Comparison of ENCODE assay signal across 18 cellular contexts in genomic region chrX:51902651-51903050, GRCh38. TPM values are rescaled to one million over a fixed set of nuclear protein-coding genes. Genes with fewer than 3 reads are reported as not detected.
DNase-seq lines count a peak whose midpoint lies in the region; ATAC-seq, FAIRE-seq and TF ChIP-seq lines count a peak whose summit lies in the region.
"Had no signal": no experiment of that assay in that cellular context is flagged by ENCODE, and none has a peak within 500 bp of the region (broad histone marks: within the 10 kb centered on the region; RNA-seq: fewer than 3 reads in every experiment).

No MANE protein-coding gene starts in this region.

- no peak overlapping the region for H3K4me2 ChIP-seq in mesendoderm (ENCODE audit: low read length)
- H3K4me2 ChIP-seq: BLaER1 treated with 17β-estradiol and CSF1 and Interleukin-3, amounts not matched to agents 10 nM and 100 nM; PC-9 had no signal

- H3K27ac ChIP-seq in RWPE2 (ENCODE audit: poor library complexity, severe bottlenecking) (no peak overlapping the region), mesendoderm (ENCODE audit: low read depth, low read length) (no peak overlapping the region)
- H3K27ac ChIP-seq: BLaER1 treated with 17β-estradiol and CSF1 and Interleukin-3, amounts not matched to agents 10 nM and 100 nM; PC-9; SJSA1 had no signal

- H3K36me3 Mint-ChIP-seq in activated CD4-positive, alpha-beta T cell treated with anti-CD3 and anti-CD28 coated beads, Interleukin-2, amount 10 ng/mL, durations not matched to agents 24 days and 14 days (ENCODE audit: low read depth) = peaks cover 19% of the 10 kb centered on the region
- peaks cover 53% of the 10 kb centered on the region for H3K36me3 Mint-ChIP-seq in nephron progenitor cell (ENCODE audit: low read depth)

- H3K18ac ChIP-seq in mesendoderm (ENCODE audit: low read length) = no peak overlapping the region

- no peak overlapping the region for H2BK120ac ChIP-seq in mesendoderm (ENCODE audit: low read depth, low read length)

- intact Hi-C loops in activated CD4-positive, alpha-beta T cell treated with anti-CD3 and anti-CD28 coated beads, Interleukin-2, amount 10 ng/mL, durations not matched to agents 24 days and 14 days (cut with micrococcal nuclease) = no loop called here

- FAIRE-seq in bronchial epithelial cell (lab: Jason Lieb, UNC) = peak; percentile 66
- FAIRE-seq: A204.1, GM19239 had no signal

- H3K4me3 Mint-ChIP-seq in activated CD4-positive, alpha-beta T cell treated with anti-CD3 and anti-CD28 coated beads, Interleukin-2, amount 10 ng/mL, durations not matched to agents 24 days and 14 days = no peak overlapping the region
- H3K4me3 Mint-ChIP-seq in nephron progenitor cell = no peak overlapping the region

- H3K27me3 ChIP-seq in RWPE2 (ENCODE audit: insufficient read depth, poor library complexity, severe bottlenecking) = no peaks in the 10 kb centered on the region
- no peaks in the 10 kb centered on the region for H3K27me3 ChIP-seq in bronchial epithelial cell (ENCODE audit: control insufficient read depth, insufficient read depth, low read length)
- no peaks in the 10 kb centered on the region for H3K27me3 ChIP-seq in mesendoderm (ENCODE audit: insufficient read depth, low read length, poor library complexity)
- H3K27me3 ChIP-seq: SJSA1 had no signal

- H3K4me3 ChIP-seq in RWPE2 (ENCODE audit: severe bottlenecking) (no peak overlapping the region), bronchial epithelial cell (ENCODE audit: low read depth, low read length) (no peak overlapping the region), mesendoderm (ENCODE audit: low read length) (no peak overlapping the region)
- H3K4me3 ChIP-seq: BLaER1 treated with 17β-estradiol and CSF1 and Interleukin-3, amounts not matched to agents 10 nM and 100 nM; PC-9; SJSA1 had no signal

- H3K56ac ChIP-seq in mesendoderm (ENCODE audit: low read length) = no peak overlapping the region

- no peaks in the 10 kb centered on the region for H3K9me3 Mint-ChIP-seq in activated CD4-positive, alpha-beta T cell treated with anti-CD3 and anti-CD28 coated beads, Interleukin-2, amount 10 ng/mL, durations not matched to agents 24 days and 14 days
- peaks cover 34% of the 10 kb centered on the region for H3K9me3 Mint-ChIP-seq in nephron progenitor cell

- H3K23ac ChIP-seq in mesendoderm (ENCODE audit: low read length) = no peak overlapping the region

- H3K27ac Mint-ChIP-seq in activated CD4-positive, alpha-beta T cell treated with anti-CD3 and anti-CD28 coated beads, Interleukin-2, amount 10 ng/mL, durations not matched to agents 24 days and 14 days = peak overlapping the region; percentile 28
- peak overlapping the region; percentile 38 for H3K27ac Mint-ChIP-seq in nephron progenitor cell

- ATAC-seq in RWPE2 (ENCODE audit: low read depth) = peak; percentile 14; the same call in 1 of the 3 replicates
- ATAC-seq in GM21360 (IDR thresholded peaks at IDR 0.05; ENCODE audit: unreplicated experiment) = no peak

- no peaks in the 10 kb centered on the region for H3K79me2 ChIP-seq in mesendoderm (ENCODE audit: control insufficient read depth, insufficient read depth, low read length)

- H3K79me1 ChIP-seq in mesendoderm (ENCODE audit: low read length) = no peaks in the 10 kb centered on the region

- no peak overlapping the region for H4K5ac ChIP-seq in mesendoderm (ENCODE audit: low read length)

- H3K36me3 ChIP-seq in RWPE2 (ENCODE audit: low read depth) (peaks cover 34% of the 10 kb centered on the region), bronchial epithelial cell (ENCODE audit: control insufficient read depth, insufficient read depth, low read length) (peaks cover 2% of the 10 kb centered on the region), mesendoderm (ENCODE audit: control insufficient read depth, insufficient read depth, low read length) (peaks cover 9% of the 10 kb centered on the region)

- H2BK15ac ChIP-seq in mesendoderm (replicated peaks; ENCODE audit: low read depth) = no peak overlapping the region

- no peak overlapping the region for H2AK5ac ChIP-seq in mesendoderm (ENCODE audit: low read length)

- no peak overlapping the region for H4K8ac ChIP-seq in mesendoderm (ENCODE audit: low read depth, low read length)

- no peaks in the 10 kb centered on the region for H3K4me1 ChIP-seq in RWPE2 (ENCODE audit: insufficient read depth, poor library complexity, severe bottlenecking)
- H3K4me1 ChIP-seq in mesendoderm (ENCODE audit: control insufficient read depth, low read depth, low read length) = no peaks in the 10 kb centered on the region
- H3K4me1 ChIP-seq: SJSA1 had no signal

- no peak for DNase-seq in activated CD4-positive, alpha-beta T cell treated with anti-CD3 and anti-CD28 coated beads, Interleukin-2, amount 10 ng/mL, durations not matched to agents 24 days and 14 days
- DNase-seq in activated CD4-positive, alpha-beta T cell treated with anti-CD3 and anti-CD28 coated beads, Interleukin-2, amount 50 U/mL, for 48 hours = no peak
- no peak for DNase-seq in RWPE2 (ENCODE audit: low spot score)
- DNase-seq in bronchial epithelial cell (ENCODE audit: low read depth) = no peak
- DNase-seq in nephron progenitor cell = no peak
- no peak for DNase-seq in NCI-H1694 (lab: John Stamatoyannopoulos, UW)
- no peak for DNase-seq in mesendoderm
- DNase-seq: H7, KBM-7, NCI-H146, NCI-H510A treated with DMSO at 0.1 percent for 48 hours, NCI-H82, PC-9 had no signal

- no peak overlapping the region for H2BK5ac ChIP-seq in mesendoderm (ENCODE audit: low read length)

- H3K4me1 Mint-ChIP-seq in activated CD4-positive, alpha-beta T cell treated with anti-CD3 and anti-CD28 coated beads, Interleukin-2, amount 10 ng/mL, durations not matched to agents 24 days and 14 days = peaks cover 12% of the 10 kb centered on the region
- H3K4me1 Mint-ChIP-seq in nephron progenitor cell = no peaks in the 10 kb centered on the region

- no CpG with 5 or more reads among the region's 2 CpGs for WGBS in mesendoderm (ENCODE audit: extremely low coverage, insufficient coverage, low lambda C conversion rate)

- H3K9ac ChIP-seq in mesendoderm (ENCODE audit: low read length) = no peak overlapping the region
- H3K9ac ChIP-seq: BLaER1 treated with 17β-estradiol and CSF1 and Interleukin-3, amounts not matched to agents 10 nM and 100 nM had no signal

- TF ChIP-seq CTCF in RWPE2 (IDR thresholded peaks at IDR 0.05; ENCODE audit: poor library complexity, severe bottlenecking) = no peak
- TF ChIP-seq CTCF in bronchial epithelial cell (IDR thresholded peaks at IDR 0.05; ENCODE audit: insufficient read depth, low read length, severe bottlenecking) = no peak
- no peak for TF ChIP-seq CTCF in nephron progenitor cell (IDR thresholded peaks at IDR 0.05)

- H3K9me3 ChIP-seq in RWPE2 (ENCODE audit: severe bottlenecking) = no peaks in the 10 kb centered on the region
- H3K9me3 ChIP-seq: SJSA1 had no signal

- peaks cover 2% of the 10 kb centered on the region for H3K27me3 Mint-ChIP-seq in activated CD4-positive, alpha-beta T cell treated with anti-CD3 and anti-CD28 coated beads, Interleukin-2, amount 10 ng/mL, durations not matched to agents 24 days and 14 days
- peaks cover 2% of the 10 kb centered on the region for H3K27me3 Mint-ChIP-seq in nephron progenitor cell (ENCODE audit: low read depth, poor library complexity)

- no peak overlapping the region for H3K4ac ChIP-seq in mesendoderm (ENCODE audit: low read depth, low read length)

RNA-seq across cellular contexts. Expression of gene MAGED1, which starts 9.2 kb away (rescaled TPM):
- 35.5 and 41.6 TPM in 2 replicates for total RNA-seq in activated CD4-positive, alpha-beta T cell treated with anti-CD3 and anti-CD28 coated beads, Interleukin-2, amount 10 ng/mL, durations not matched to agents 24 days and 14 days
- 10.2 and 11.6 TPM in 2 replicates for total RNA-seq in bronchial epithelial cell
- 153 TPM for polyA plus RNA-seq in mesendoderm (2013, experiment 1 of 2)
- polyA plus RNA-seq in mesendoderm (2013, experiment 2 of 2) = 151 TPM
